In genomic region chr19:56137405-56137804, GRCh38 we compare ENCODE assay signal across 18 cellular contexts. TPM values are rescaled to one million over a fixed set of nuclear protein-coding genes. Genes with fewer than 3 reads are reported as not detected.
DNase-seq lines count a peak whose midpoint lies in the region; ATAC-seq and TF ChIP-seq lines count a peak whose summit lies in the region.
"Had no signal": no experiment of that assay in that cellular context is flagged by ENCODE, and none has a peak within 500 bp of the region (broad histone marks: within the 10 kb centered on the region; RNA-seq: fewer than 3 reads in every experiment).

No MANE protein-coding gene starts in this region.

- H3K4me2 ChIP-seq in mammary epithelial cell (ENCODE audit: insufficient read depth, low read depth, low read length), result no peak overlapping the region

- peaks cover 16% of the 10 kb centered on the region for H3K4me1 ChIP-seq in mammary epithelial cell (ENCODE audit: insufficient read depth, low read length)
- peaks cover 0 to 12% of the 10 kb centered on the region in 2 donors for H3K4me1 ChIP-seq in lung (ENCODE audit: control insufficient read depth in 2 of 2, insufficient read depth in 2 of 2, low read length in 2 of 2)

- H3K9me3 ChIP-seq in mammary epithelial cell (replicated peaks; ENCODE audit: insufficient read depth, low read length) (no peaks in the 10 kb centered on the region), lung (ENCODE audit: control insufficient read depth in 2 of 2, insufficient read depth in 1 of 2, low read length in 1 of 2) (no peaks in the 10 kb centered on the region)

- in situ Hi-C loops in mammary epithelial cell (cut with MboI; ENCODE audit: low sequenced_read_pairs in 2 of 2), result no loop called here

- 39% methylated on average over 6 of the region's 6 CpGs for WGBS in mammary epithelial cell (ENCODE audit: low coverage, missing lambda C conversion rate)
- WGBS in lung, 2 donors, result 48 to 52% methylated on average over 6 of the region's 6 CpGs

- DNase-seq in NCI-H345 (lab: John Stamatoyannopoulos, UW) (peak; percentile 8), NCI-H345 treated with DMSO at 0.1 percent for 48 hours (lab: John Stamatoyannopoulos, UW; ENCODE audit: unreplicated experiment) (no peak), mammary epithelial cell (no peak), lung (ENCODE audit: low spot score) (peak; percentile 80), NCI-H2081 treated with DMSO at 0.1 percent for 48 hours (lab: John Stamatoyannopoulos, UW) (no peak), HuH-7 (ENCODE audit: low spot score) (no peak), COR-L47 (lab: John Stamatoyannopoulos, UW) (no peak)
- DNase-seq: activated CD8-positive, alpha-beta T cell treated with anti-CD3 and anti-CD28 coated beads, Interleukin-2, amount 10 ng/mL, durations not matched to agents 7 days and 5 days; CD8-positive, alpha-beta T cell; NCI-H1105; NCI-H226; right cardiac atrium; stimulated activated CD4-positive, alpha-beta T cell treated with anti-CD3 and anti-CD28 coated beads, Interleukin-2, amount 100 ng/mL, for 24 hours had no signal

- no peaks in the 10 kb centered on the region for H4K20me1 ChIP-seq in mammary epithelial cell (ENCODE audit: insufficient read depth, low read length)

- H2AFZ ChIP-seq in mammary epithelial cell (ENCODE audit: low read depth, low read length), result peak overlapping the region; percentile 44

- CTCF ChIA-PET in mammary epithelial cell (lab: Charles Lee; ENCODE audit: low non-redundant PET), result no interaction called here

- intact Hi-C loops in mammary epithelial cell (cut with micrococcal nuclease), result no loop called here

- H3K27me3 ChIP-seq in mammary epithelial cell (ENCODE audit: insufficient read depth, low read length) (no peaks in the 10 kb centered on the region), lung (ENCODE audit: control insufficient read depth, insufficient read depth) (no peaks in the 10 kb centered on the region)

- dilution Hi-C loops in mammary epithelial cell (cut with HindIII; ENCODE audit: low sequenced_read_pairs), result no loop called here

- no TSS peak for BruUV-seq in mammary epithelial cell (replicated peaks; lab: Mats Ljungman, UMichigan)

- no peak for TF ChIP-seq CTCF in mammary epithelial cell (conservative IDR thresholded peaks at IDR 0.05 in 1 of 2, IDR thresholded peaks at IDR 0.05 in 1 of 2; ENCODE audit: extremely low read depth in 1 of 2, insufficient read depth in 1 of 2, low read depth in 1 of 2, low read length in 2 of 2)
- no peak for TF ChIP-seq CTCF in lung (IDR thresholded peaks at IDR 0.05; ENCODE audit: control extremely low read depth, extremely low read depth)

- H3K4me3 ChIP-seq in mammary epithelial cell (replicated peaks in 1 of 3; ENCODE audit: insufficient read depth in 1 of 3, low read depth in 2 of 3, low read length in 3 of 3), result no peak overlapping the region
- H3K4me3 ChIP-seq in lung, result no peak overlapping the region

- no peaks in the 10 kb centered on the region for H3K36me3 ChIP-seq in mammary epithelial cell (ENCODE audit: insufficient read depth, low read length)
- H3K36me3 ChIP-seq in lung (ENCODE audit: control insufficient read depth in 2 of 2, insufficient read depth in 2 of 2, low read length in 2 of 2), result no peaks in the 10 kb centered on the region

- no peak overlapping the region for H3K9ac ChIP-seq in mammary epithelial cell (ENCODE audit: insufficient read depth, low read length)

- H3K27ac ChIP-seq in mammary epithelial cell (ENCODE audit: insufficient read depth, low read depth, low read length) (no peak overlapping the region), lung (ENCODE audit: low read depth in 1 of 2, low read length in 1 of 2) (peak overlapping the region in 1 of 2 donors; percentile 80)

- no peak for ATAC-seq in lung (ENCODE audit: insufficient read depth, low FRiP score)
- ATAC-seq in GM21528 (IDR thresholded peaks at IDR 0.05; ENCODE audit: low FRiP score, unreplicated experiment), result no peak
- ATAC-seq: activated CD8-positive, alpha-beta T cell treated with anti-CD3 and anti-CD28 coated beads, Interleukin-2, amount 10 ng/mL, durations not matched to agents 7 days and 5 days; CD8-positive, alpha-beta T cell; right cardiac atrium had no signal

- H3K79me2 ChIP-seq in mammary epithelial cell (ENCODE audit: insufficient read depth, low read length), result peaks cover 9% of the 10 kb centered on the region

RNA-seq across cellular contexts. Expression of gene ZNF444, which starts 3.7 kb away (rescaled TPM):
- 10 to 100 TPM; 12.7 to 29.0 TPM for total RNA-seq in mammary epithelial cell
- polyA plus RNA-seq in mammary epithelial cell, result 10.9 TPM
- 8.8 TPM for polyA minus RNA-seq in mammary epithelial cell
- 10 to 100 TPM; 39.2 to 55.5 TPM for total RNA-seq in lung
- polyA plus RNA-seq in lung, result 10 to 100 TPM; 27.8 to 44.1 TPM

RNA-seq across cellular contexts. Expression of gene ZNF787, which starts 16.3 kb away (rescaled TPM):
- total RNA-seq in mammary epithelial cell (10 to 100 TPM; 25.5 to 41.0 TPM), lung (10 to 100 TPM; 27.5 to 44.7 TPM)
- polyA plus RNA-seq in mammary epithelial cell (6.7 TPM), lung (10 to 100 TPM; 29.3 to 35.1 TPM)
- 7.9 TPM for polyA minus RNA-seq in mammary epithelial cell

RNA-seq across cellular contexts. Expression of gene GALP, which starts 38.4 kb away (rescaled TPM):
- total RNA-seq in mammary epithelial cell, result not detected
- polyA plus RNA-seq in mammary epithelial cell, result not detected
- not detected for polyA minus RNA-seq in mammary epithelial cell
- not detected for total RNA-seq in lung
- not detected for polyA plus RNA-seq in lung
- total RNA-seq: A172; activated CD8-positive, alpha-beta T cell treated with anti-CD3 and anti-CD28 coated beads, Interleukin-2, amount 10 ng/mL, durations not matched to agents 7 days and 5 days; activated T-helper 1 cell treated with anti-CD3 and anti-CD28 coated beads, Interleukin-12 subunit alpha, Interleukin-12 subunit beta, Interleukin-2, Interleukin-4 antibody, amounts not matched to agents 30 ng/mL and 10 ng/mL and 1 ng/mL, durations not matched to agents 14 hours and 24 hours and 36 hours; CD8-positive, alpha-beta T cell; lung microvascular endothelial cell; right cardiac atrium had no signal
- polyA plus RNA-seq: neural cell, right cardiac atrium had no signal

Comparison
In these comparisons a context has a peak if more than half of its experiments do, and no peak if none do; other contexts are left out.
1. DNase-seq: peak in NCI-H345 (single experiment) and lung (single experiment); none in NCI-H345 treated with DMSO at 0.1 percent for 48 hours (single experiment), mammary epithelial cell (single experiment), NCI-H2081 treated with DMSO at 0.1 percent for 48 hours (single experiment), HuH-7 (single experiment) and COR-L47 (single experiment).